Comparison of ENCODE assay signal across 1 cellular context in genomic region chr19:34979819-34980640, GRCh38.
TF ChIP-seq lines count a peak whose summit lies in the region.

No MANE protein-coding gene starts in this region.

TF ChIP-seq in GM23338, 12 proteins besides CTCF, POLR2A, EP300 and RAD21 (continued from another document):
- TF ChIP-seq ZNF462 (CRISPR knock-in tag; IDR thresholded peaks at IDR 0.05), result no peak
- TF ChIP-seq JUNB (IDR thresholded peaks at IDR 0.05; ENCODE audit: unreplicated experiment), result no peak
